8 cellular contexts compared by ENCODE assay signal in the genomic region with DNA sequence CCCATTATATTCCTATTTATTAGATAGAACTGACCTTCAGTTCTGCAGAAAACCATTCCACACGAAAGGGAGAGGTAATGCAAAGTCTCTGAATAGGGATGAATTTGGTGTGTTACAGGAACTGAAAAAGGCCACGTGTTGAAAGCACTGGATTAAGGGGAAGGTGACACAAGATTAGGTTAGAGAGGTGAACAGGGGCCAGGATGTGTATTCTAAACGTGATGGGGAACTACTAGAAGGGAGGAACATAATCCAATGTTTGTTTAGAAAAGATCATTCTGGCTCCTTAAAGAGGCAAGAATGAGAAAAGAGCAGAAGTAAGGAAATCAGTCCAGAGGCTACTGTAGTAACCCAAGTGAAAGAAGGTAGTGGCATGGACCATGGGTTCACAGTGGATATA. TPM values are rescaled to one million over a fixed set of nuclear protein-coding genes. Genes with fewer than 3 reads are reported as not detected.
DNase-seq lines count a peak whose midpoint lies in the region; ATAC-seq and TF ChIP-seq lines count a peak whose summit lies in the region.
"Had no signal": no experiment of that assay in that cellular context is flagged by ENCODE, and none has a peak within 500 bp of the region (broad histone marks: within the 10 kb centered on the region; RNA-seq: fewer than 3 reads in every experiment).

No MANE protein-coding gene starts in this region.

- TF ChIP-seq CTCF in Calu3 (IDR thresholded peaks at IDR 0.05; ENCODE audit: unreplicated experiment): no peak

- no TSS peak for BruUV-seq in Calu3 (replicated peaks; lab: Mats Ljungman, UMichigan)

- H3K4me1 Mint-ChIP-seq in Calu3 (ENCODE audit: low read depth, unreplicated experiment): peaks cover 28% of the 10 kb centered on the region
- H3K4me1 Mint-ChIP-seq in activated naive CD8-positive, alpha-beta T cell treated with anti-CD3 and anti-CD28 coated beads, Interleukin-2, amount 10 ng/mL, durations not matched to agents 7 days and 5 days: peaks cover 44% of the 10 kb centered on the region
- peaks cover 39 to 74% (median 66%) of the 10 kb centered on the region in 4 donors for H3K4me1 Mint-ChIP-seq in naive thymus-derived CD8-positive, alpha-beta T cell

- H3K4me3 Mint-ChIP-seq in Calu3 (ENCODE audit: low read depth, unreplicated experiment): peak overlapping the region; percentile 97
- H3K4me3 Mint-ChIP-seq in activated naive CD8-positive, alpha-beta T cell treated with anti-CD3 and anti-CD28 coated beads, Interleukin-2, amount 10 ng/mL, durations not matched to agents 7 days and 5 days: peak overlapping the region; percentile 93
- peak overlapping the region; percentile 93 to 99 (median 96) for H3K4me3 Mint-ChIP-seq in naive thymus-derived CD8-positive, alpha-beta T cell

- H3K27ac ChIP-seq in HUES64 (ENCODE audit: low read depth, low read length): no peak overlapping the region

- DNase-seq in Calu3 (no peak), NCI-H2081 treated with DMSO at 0.1 percent for 48 hours (lab: John Stamatoyannopoulos, UW) (no peak)
- no peak for DNase-seq in activated naive CD8-positive, alpha-beta T cell treated with anti-CD3 and anti-CD28 coated beads, Interleukin-2, amount 10 ng/mL, durations not matched to agents 7 days and 5 days
- no peak for DNase-seq in naive thymus-derived CD8-positive, alpha-beta T cell
- DNase-seq: activated CD4-positive, CD25-positive, alpha-beta regulatory T cell had no signal

- POLR2A ChIA-PET in activated naive CD8-positive, alpha-beta T cell treated with anti-CD3 and anti-CD28 coated beads, Interleukin-2, amount 10 ng/mL, durations not matched to agents 7 days and 5 days (lab: Charles Lee): interaction anchor here (0.6 to 1.3 kb wide), 2 partner anchors 31 to 264 kb away, joined by 4 read pairs; no protein-coding TSS in a partner anchor
- POLR2A ChIA-PET in naive thymus-derived CD8-positive, alpha-beta T cell (lab: Charles Lee): interaction anchor here (2.3 kb wide), 1 partner anchor 30 kb away, joined by 19 read pairs; no protein-coding TSS in a partner anchor

- no peaks in the 10 kb centered on the region for H3K27me3 Mint-ChIP-seq in Calu3 (ENCODE audit: unreplicated experiment)
- H3K27me3 Mint-ChIP-seq in activated naive CD8-positive, alpha-beta T cell treated with anti-CD3 and anti-CD28 coated beads, Interleukin-2, amount 10 ng/mL, durations not matched to agents 7 days and 5 days: no peaks in the 10 kb centered on the region
- H3K27me3 Mint-ChIP-seq in naive thymus-derived CD8-positive, alpha-beta T cell: no peaks in the 10 kb centered on the region

- H3K9ac ChIP-seq in HUES64 (ENCODE audit: low read depth, low read length): peak overlapping the region; percentile 93; the same call in 1 of the 2 replicates

- intact Hi-C loops in Calu3 (cut with micrococcal nuclease; ENCODE audit: unreplicated experiment): loop anchor here (5.0 kb wide), 1 partner anchor 547 kb away; no protein-coding TSS in a partner anchor

- no peak for ATAC-seq in activated naive CD8-positive, alpha-beta T cell treated with anti-CD3 and anti-CD28 coated beads, Interleukin-2, amount 10 ng/mL, durations not matched to agents 7 days and 5 days (ENCODE audit: low read depth)
- ATAC-seq in naive thymus-derived CD8-positive, alpha-beta T cell: no peak
- ATAC-seq in HG02870 (IDR thresholded peaks at IDR 0.05; ENCODE audit: unreplicated experiment) (no peak), GM19455 (IDR thresholded peaks at IDR 0.05; ENCODE audit: unreplicated experiment) (no peak)

- H3K9me3 Mint-ChIP-seq in Calu3 (ENCODE audit: low read depth, unreplicated experiment): no peaks in the 10 kb centered on the region
- no peaks in the 10 kb centered on the region for H3K9me3 Mint-ChIP-seq in activated naive CD8-positive, alpha-beta T cell treated with anti-CD3 and anti-CD28 coated beads, Interleukin-2, amount 10 ng/mL, durations not matched to agents 7 days and 5 days
- H3K9me3 Mint-ChIP-seq in naive thymus-derived CD8-positive, alpha-beta T cell: no peaks in the 10 kb centered on the region

- peak overlapping the region; percentile 93 for H3K27ac Mint-ChIP-seq in Calu3 (ENCODE audit: unreplicated experiment)
- peak overlapping the region; percentile 95 for H3K27ac Mint-ChIP-seq in activated naive CD8-positive, alpha-beta T cell treated with anti-CD3 and anti-CD28 coated beads, Interleukin-2, amount 10 ng/mL, durations not matched to agents 7 days and 5 days
- H3K27ac Mint-ChIP-seq in naive thymus-derived CD8-positive, alpha-beta T cell: peak overlapping the region; percentile 95 to 99 (median 99)

- CTCF ChIA-PET in Calu3 (lab: Charles Lee): interaction anchor here (2.8 kb wide), 1 partner anchor 220 kb away, joined by 8 read pairs; no protein-coding TSS in a partner anchor

- peaks cover 15% of the 10 kb centered on the region for H3K4me1 ChIP-seq in HUES64 (ENCODE audit: insufficient read depth, low read length)

- H3K9me3 ChIP-seq in HUES64 (ENCODE audit: insufficient read depth, low read depth, low read length): no peaks in the 10 kb centered on the region

- H3K4me3 ChIP-seq in HUES64 (ENCODE audit: low read length): peak overlapping the region; percentile 87

- peaks cover 25% of the 10 kb centered on the region for H3K36me3 Mint-ChIP-seq in Calu3 (ENCODE audit: insufficient read depth, unreplicated experiment)
- H3K36me3 Mint-ChIP-seq in activated naive CD8-positive, alpha-beta T cell treated with anti-CD3 and anti-CD28 coated beads, Interleukin-2, amount 10 ng/mL, durations not matched to agents 7 days and 5 days: peaks cover 14% of the 10 kb centered on the region
- H3K36me3 Mint-ChIP-seq in naive thymus-derived CD8-positive, alpha-beta T cell: peaks cover 0 to 27% (median 0%) of the 10 kb centered on the region in 3 donors

- peaks cover 20% of the 10 kb centered on the region; the same call in 1 of the 2 replicates for H3K27me3 ChIP-seq in HUES64 (ENCODE audit: insufficient read depth, low read length)

- WGBS in HUES64: 48% methylated on average over 3 of the region's 3 CpGs

- peaks cover 10% of the 10 kb centered on the region for H3K36me3 ChIP-seq in HUES64 (ENCODE audit: insufficient read depth, low read length)

RNA-seq across cellular contexts. Expression of a gene that starts 6.3 kb away (rescaled TPM):
- 23.2 and 27.5 TPM in 2 replicates for total RNA-seq in Calu3 (2022)
- polyA plus RNA-seq in HUES64 (2013, experiment 1 of 2): 12.0 TPM
- 15.9 TPM for polyA plus RNA-seq in HUES64 (2013, experiment 2 of 2)
- total RNA-seq in activated naive CD8-positive, alpha-beta T cell treated with anti-CD3 and anti-CD28 coated beads, Interleukin-2, amount 10 ng/mL, durations not matched to agents 7 days and 5 days: 10 to 100 TPM; 29.8 to 30.7 TPM
- total RNA-seq in naive thymus-derived CD8-positive, alpha-beta T cell: 10 to 100 TPM; 41.2 to 45.0 TPM
- 1 to 10 TPM in 2 of 3 donors, under 1 TPM in 1; 0.19 to 2.6 (median 1.1) TPM for polyA plus RNA-seq in naive thymus-derived CD8-positive, alpha-beta T cell

RNA-seq across cellular contexts. Expression of a gene that starts 11.0 kb away (rescaled TPM):
- 14.2 and 15.9 TPM in 2 replicates for total RNA-seq in Calu3 (2022)
- polyA plus RNA-seq in HUES64 (2013, experiment 1 of 2): 3.8 TPM
- 4.6 TPM for polyA plus RNA-seq in HUES64 (2013, experiment 2 of 2)
- total RNA-seq in activated naive CD8-positive, alpha-beta T cell treated with anti-CD3 and anti-CD28 coated beads, Interleukin-2, amount 10 ng/mL, durations not matched to agents 7 days and 5 days: 1 to 10 TPM; 6.9 to 8.6 TPM
- total RNA-seq in naive thymus-derived CD8-positive, alpha-beta T cell: 10 to 100 TPM; 13.9 TPM
- polyA plus RNA-seq in naive thymus-derived CD8-positive, alpha-beta T cell: 10 to 100 TPM in 2 of 3 donors, 1 to 10 TPM in 1; 6.0 to 13.2 (median 11.5) TPM

RNA-seq across cellular contexts. Expression of a gene that starts 55.0 kb away (rescaled TPM):
- total RNA-seq in Calu3 (2022): 6.3 and 7.0 TPM in 2 replicates
- 4.4 TPM for polyA plus RNA-seq in HUES64 (2013, experiment 1 of 2)
- 4.4 TPM for polyA plus RNA-seq in HUES64 (2013, experiment 2 of 2)
- total RNA-seq in activated naive CD8-positive, alpha-beta T cell treated with anti-CD3 and anti-CD28 coated beads, Interleukin-2, amount 10 ng/mL, durations not matched to agents 7 days and 5 days: 1 to 10 TPM; 1.2 to 1.3 TPM
- 1 to 10 TPM in 1 of 2 experiments, under 1 TPM in 1; 0.83 to 1.0 TPM for total RNA-seq in naive thymus-derived CD8-positive, alpha-beta T cell
- 1 to 10 TPM in 1 of 3 donors, under 1 TPM in 2; 0.44 to 1.3 (median 0.90) TPM for polyA plus RNA-seq in naive thymus-derived CD8-positive, alpha-beta T cell
